ENCODE assay signal across 25 cellular contexts in the genomic region with DNA sequence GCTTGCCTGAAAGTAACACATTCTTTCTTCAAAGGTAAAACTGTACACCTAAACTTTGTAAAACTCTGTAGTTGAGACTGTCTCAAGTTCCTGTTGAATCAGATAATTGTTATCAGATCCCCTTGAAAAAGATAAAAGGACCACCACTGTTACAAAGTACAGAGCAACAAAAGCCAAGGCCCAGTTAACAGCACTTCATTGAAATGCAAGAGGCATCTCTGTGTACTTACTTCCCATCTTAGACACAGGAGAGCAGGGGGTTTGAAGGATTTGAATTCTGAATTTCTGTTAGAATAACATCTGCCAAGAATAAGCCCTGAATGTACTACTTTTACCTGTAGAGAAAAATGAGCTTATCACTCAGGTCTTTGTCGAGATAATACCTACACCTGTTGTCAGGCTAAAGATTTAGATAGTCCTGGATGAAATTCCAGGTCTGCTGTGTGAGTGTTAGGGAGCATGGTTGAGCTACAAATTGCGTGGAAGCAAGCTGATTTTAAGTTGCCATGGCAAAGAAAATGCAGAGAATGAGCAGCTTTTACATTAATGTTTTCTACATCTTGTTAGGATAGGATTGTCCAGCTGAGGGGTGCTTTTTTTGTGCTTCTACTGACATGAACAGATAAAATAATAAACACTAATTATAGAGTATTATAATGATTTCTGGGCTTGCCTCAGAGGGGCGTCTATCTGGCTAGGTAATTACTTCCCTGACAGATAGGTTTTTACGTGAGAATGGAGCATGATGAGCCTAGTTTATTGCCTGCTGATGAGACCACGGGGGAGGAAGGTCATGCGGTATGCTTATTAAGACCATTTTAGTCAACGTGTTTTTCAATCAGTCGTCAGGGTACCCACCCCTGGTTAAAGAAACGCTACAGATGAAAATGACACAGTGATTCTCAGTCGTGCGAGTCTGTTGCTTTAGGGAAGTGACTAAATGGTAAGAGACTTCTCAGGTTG.
DNase-seq lines count a peak whose midpoint lies in the region; ATAC-seq and TF ChIP-seq lines count a peak whose summit lies in the region.
"Had no signal": no experiment of that assay in that cellular context is flagged by ENCODE, and none has a peak within 500 bp of the region (broad histone marks: within the 10 kb centered on the region; RNA-seq: fewer than 3 reads in every experiment).

No MANE protein-coding gene starts in this region.

- no peaks in the 10 kb centered on the region for H3K9me3 Mint-ChIP-seq in brain
- H3K9me3 Mint-ChIP-seq: activated naive CD4-positive, alpha-beta T cell treated with anti-CD3 and anti-CD28 coated beads, Interleukin-2, amount 50 U/mL, for 24 hours; nephron progenitor cell; stimulated activated naive B cell treated with anti-CD40 and anti-IgM and Interleukin-4, amounts not matched to agents 10 μg/mL and 1 μg/mL and 100 μg/mL, for 72 hours had no signal

- H3K27me3 ChIP-seq in HUES64 (ENCODE audit: insufficient read depth, low read length) (no peaks in the 10 kb centered on the region), neuronal stem cell (ENCODE audit: control insufficient read depth in 3 of 3, insufficient read depth in 3 of 3, low read depth in 1 of 3, low read length in 3 of 3) (no peaks in the 10 kb centered on the region)
- H3K27me3 ChIP-seq: BLaER1 treated with 17β-estradiol and CSF1 and Interleukin-3, amounts not matched to agents 10 nM and 100 nM; breast epithelium; right lobe of liver; SJCRH30; upper lobe of right lung had no signal

- no peak for TF ChIP-seq CTCF in brain (conservative IDR thresholded peaks at IDR 0.05)

- H2AFZ ChIP-seq in neuronal stem cell (ENCODE audit: low read length): peak overlapping the region; percentile 38

- no peak overlapping the region for H3K23ac ChIP-seq in neuronal stem cell (ENCODE audit: low read depth, low read length, poor library complexity)

- no peaks in the 10 kb centered on the region for H3K27me3 Mint-ChIP-seq in brain
- H3K27me3 Mint-ChIP-seq: activated naive CD4-positive, alpha-beta T cell treated with anti-CD3 and anti-CD28 coated beads, Interleukin-2, amount 50 U/mL, for 24 hours; activated T-helper 17 cell treated with anti-CD3 and anti-CD28 coated beads, Interleukin-2, amount 50 U/mL, for 72 hours; stimulated activated naive B cell treated with anti-CD40 and anti-IgM and Interleukin-4, amounts not matched to agents 10 μg/mL and 1 μg/mL and 100 μg/mL, for 72 hours had no signal

- peak overlapping the region; percentile 1 to 90 (median 77) for H3K27ac Mint-ChIP-seq in brain
- H3K27ac Mint-ChIP-seq: activated naive CD4-positive, alpha-beta T cell treated with anti-CD3 and anti-CD28 coated beads, Interleukin-2, amount 50 U/mL, for 24 hours; activated T-helper 17 cell treated with anti-CD3 and anti-CD28 coated beads, Interleukin-2, amount 50 U/mL, for 72 hours; stimulated activated naive B cell treated with anti-CD40 and anti-IgM and Interleukin-4, amounts not matched to agents 10 μg/mL and 1 μg/mL and 100 μg/mL, for 72 hours had no signal

- H2BK120ac ChIP-seq in neuronal stem cell (ENCODE audit: low read depth, low read length): no peak overlapping the region

- H3K18ac ChIP-seq in neuronal stem cell (ENCODE audit: low read length): no peak overlapping the region

- H3K4me1 ChIP-seq in HUES64 (ENCODE audit: insufficient read depth, low read length) (peaks cover 53% of the 10 kb centered on the region), neuronal stem cell (ENCODE audit: control insufficient read depth in 2 of 2, insufficient read depth in 1 of 2, low read depth in 1 of 2, low read length in 2 of 2) (peaks cover 4 to 13% of the 10 kb centered on the region in 2 donors)
- H3K4me1 ChIP-seq: BLaER1 treated with 17β-estradiol and CSF1 and Interleukin-3, amounts not matched to agents 10 nM and 100 nM; breast epithelium; right lobe of liver; SJCRH30; upper lobe of right lung had no signal

- H3K9me3 ChIP-seq in HUES64 (ENCODE audit: insufficient read depth, low read depth, low read length): no peaks in the 10 kb centered on the region
- no peaks in the 10 kb centered on the region for H3K9me3 ChIP-seq in neuronal stem cell (replicated peaks in 1 of 2; ENCODE audit: control insufficient read depth in 2 of 2, insufficient read depth in 1 of 2, low read depth in 1 of 2, low read length in 2 of 2)
- H3K9me3 ChIP-seq: BLaER1 treated with 17β-estradiol and CSF1 and Interleukin-3, amounts not matched to agents 10 nM and 100 nM; breast epithelium; Caco-2; right lobe of liver; SJCRH30; upper lobe of right lung had no signal

- H3K27ac ChIP-seq in HUES64 (ENCODE audit: low read depth, low read length) (peak overlapping the region; percentile 65; the same call in 1 of the 2 replicates), neuronal stem cell (replicated peaks; ENCODE audit: low read length) (no peak overlapping the region)
- H3K27ac ChIP-seq: BLaER1 treated with 17β-estradiol and CSF1 and Interleukin-3, amounts not matched to agents 10 nM and 100 nM; breast epithelium; right lobe of liver; SJCRH30; upper lobe of right lung had no signal

- no peak for ATAC-seq in HG03469 (IDR thresholded peaks at IDR 0.05; ENCODE audit: unreplicated experiment)
- ATAC-seq: activated T-helper 17 cell treated with anti-CD3 and anti-CD28 coated beads, Interleukin-2, amount 50 U/mL, for 72 hours; right lobe of liver; stimulated activated naive B cell treated with anti-CD40 and anti-IgM and Interleukin-4, amounts not matched to agents 10 μg/mL and 1 μg/mL and 100 μg/mL, for 72 hours; upper lobe of right lung had no signal

- no peak overlapping the region for H3K14ac ChIP-seq in neuronal stem cell (ENCODE audit: low read length)

- no peak overlapping the region for H2BK15ac ChIP-seq in neuronal stem cell (ENCODE audit: low read length)

- no peak overlapping the region for H2BK5ac ChIP-seq in neuronal stem cell (ENCODE audit: low read length)

- H2BK12ac ChIP-seq in neuronal stem cell (ENCODE audit: low read length): no peak overlapping the region

- DNase-seq in NCI-H2081 (lab: John Stamatoyannopoulos, UW): peak; percentile 80 to 93
- DNase-seq in neuronal stem cell (ENCODE audit: low spot score): no peak
- no peak for DNase-seq in NCI-H774 (lab: John Stamatoyannopoulos, UW)
- no peak for DNase-seq in HUDEP-2 (lab: John Stamatoyannopoulos, UW; ENCODE audit: unreplicated experiment in 76 of 76)
- DNase-seq: activated CD4-positive, alpha-beta T cell treated with anti-CD3 and anti-CD28 coated beads, Interleukin-2, amount 50 U/mL, for 48 hours; activated CD8-positive, alpha-beta memory T cell treated with anti-CD3 and anti-CD28 coated beads, Interleukin-2, amount 50 U/mL, for 4 hours; amygdala; Caco-2; effector CD4-positive, alpha-beta T cell; IMR-90; NCI-H2107; NCI-H510A treated with DMSO at 0.1 percent for 48 hours; nephron progenitor cell; right lobe of liver; SJCRH30; stimulated activated CD4-positive, alpha-beta T cell treated with anti-CD3 and anti-CD28 coated beads, Interleukin-12 subunit alpha, Interleukin-12 subunit beta, amount 100 ng/mL, for 4 hours; stimulated activated naive B cell treated with anti-CD40 and anti-IgM and Interleukin-4, amounts not matched to agents 10 μg/mL and 1 μg/mL and 100 μg/mL, for 72 hours; upper lobe of right lung had no signal

- peaks cover 49% of the 10 kb centered on the region for H3K4me1 Mint-ChIP-seq in brain
- H3K4me1 Mint-ChIP-seq: activated naive CD4-positive, alpha-beta T cell treated with anti-CD3 and anti-CD28 coated beads, Interleukin-2, amount 50 U/mL, for 24 hours; activated T-helper 17 cell treated with anti-CD3 and anti-CD28 coated beads, Interleukin-2, amount 50 U/mL, for 72 hours; stimulated activated naive B cell treated with anti-CD40 and anti-IgM and Interleukin-4, amounts not matched to agents 10 μg/mL and 1 μg/mL and 100 μg/mL, for 72 hours had no signal

- peak overlapping the region in 3 of 5 experiments; percentile 41 to 56 (median 51) for H3K4me3 Mint-ChIP-seq in brain
- H3K4me3 Mint-ChIP-seq: activated naive CD4-positive, alpha-beta T cell treated with anti-CD3 and anti-CD28 coated beads, Interleukin-2, amount 50 U/mL, for 24 hours; activated T-helper 17 cell treated with anti-CD3 and anti-CD28 coated beads, Interleukin-2, amount 50 U/mL, for 72 hours; nephron progenitor cell; stimulated activated naive B cell treated with anti-CD40 and anti-IgM and Interleukin-4, amounts not matched to agents 10 μg/mL and 1 μg/mL and 100 μg/mL, for 72 hours had no signal

- H3K4me3 ChIP-seq in HUES64 (ENCODE audit: low read length) (peak overlapping the region; percentile 34), neuronal stem cell (ENCODE audit: low read length in 2 of 2) (no peak overlapping the region)
- H3K4me3 ChIP-seq: BLaER1 treated with 17β-estradiol and CSF1 and Interleukin-3, amounts not matched to agents 10 nM and 100 nM; breast epithelium; right lobe of liver; SJCRH30; upper lobe of right lung had no signal

- H3K36me3 ChIP-seq in HUES64 (ENCODE audit: insufficient read depth, low read length) (no peaks in the 10 kb centered on the region), neuronal stem cell (replicated peaks in 1 of 2; ENCODE audit: control insufficient read depth in 2 of 2, insufficient read depth in 2 of 2, low read length in 2 of 2) (no peaks in the 10 kb centered on the region)
- H3K36me3 ChIP-seq: breast epithelium, right lobe of liver, upper lobe of right lung had no signal

- no peak overlapping the region for H4K8ac ChIP-seq in neuronal stem cell (ENCODE audit: low read depth, low read length)

- no peak overlapping the region for H2AK5ac ChIP-seq in neuronal stem cell (ENCODE audit: low read depth, low read length)

- H3K9ac ChIP-seq in HUES64 (ENCODE audit: low read depth, low read length): no peak overlapping the region; the same call in 1 of the 2 replicates
- no peak overlapping the region for H3K9ac ChIP-seq in neuronal stem cell (ENCODE audit: low read depth, low read length, poor library complexity)
- H3K9ac ChIP-seq: BLaER1 treated with 17β-estradiol and CSF1 and Interleukin-3, amounts not matched to agents 10 nM and 100 nM had no signal

- no peak overlapping the region for H3K4ac ChIP-seq in neuronal stem cell (ENCODE audit: low read length)

- H3K4me2 ChIP-seq in neuronal stem cell (ENCODE audit: insufficient read depth, low read length, poor library complexity, severe bottlenecking): no peak overlapping the region
- H3K4me2 ChIP-seq: BLaER1 treated with 17β-estradiol and CSF1 and Interleukin-3, amounts not matched to agents 10 nM and 100 nM had no signal

- no peaks in the 10 kb centered on the region for H3K36me3 Mint-ChIP-seq in brain
- H3K36me3 Mint-ChIP-seq: activated naive CD4-positive, alpha-beta T cell treated with anti-CD3 and anti-CD28 coated beads, Interleukin-2, amount 50 U/mL, for 24 hours; stimulated activated naive B cell treated with anti-CD40 and anti-IgM and Interleukin-4, amounts not matched to agents 10 μg/mL and 1 μg/mL and 100 μg/mL, for 72 hours had no signal

- no peaks in the 10 kb centered on the region for H3K79me1 ChIP-seq in neuronal stem cell (ENCODE audit: low read depth, low read length)

- no peak overlapping the region for H4K91ac ChIP-seq in neuronal stem cell (ENCODE audit: low read depth, low read length, poor library complexity)

- 6% methylated on average over 11 of the region's 11 CpGs for WGBS in HUES64
- WGBS in neuronal stem cell (ENCODE audit: extremely low coverage in 2 of 2, insufficient read length in 2 of 2, insufficient replicate concordance in 1 of 2), 2 donors: no CpG with 5 or more reads among the region's 11 CpGs

Comparison
In these comparisons a context has a peak if more than half of its experiments do, and no peak if none do; other contexts are left out.
1. DNase-seq: peak in NCI-H2081 (2 of 2); none in neuronal stem cell (single experiment), NCI-H774 (single experiment) and HUDEP-2 (0 of 76).